Comparison of ENCODE assay signal across 8 cellular contexts in the genomic region with DNA sequence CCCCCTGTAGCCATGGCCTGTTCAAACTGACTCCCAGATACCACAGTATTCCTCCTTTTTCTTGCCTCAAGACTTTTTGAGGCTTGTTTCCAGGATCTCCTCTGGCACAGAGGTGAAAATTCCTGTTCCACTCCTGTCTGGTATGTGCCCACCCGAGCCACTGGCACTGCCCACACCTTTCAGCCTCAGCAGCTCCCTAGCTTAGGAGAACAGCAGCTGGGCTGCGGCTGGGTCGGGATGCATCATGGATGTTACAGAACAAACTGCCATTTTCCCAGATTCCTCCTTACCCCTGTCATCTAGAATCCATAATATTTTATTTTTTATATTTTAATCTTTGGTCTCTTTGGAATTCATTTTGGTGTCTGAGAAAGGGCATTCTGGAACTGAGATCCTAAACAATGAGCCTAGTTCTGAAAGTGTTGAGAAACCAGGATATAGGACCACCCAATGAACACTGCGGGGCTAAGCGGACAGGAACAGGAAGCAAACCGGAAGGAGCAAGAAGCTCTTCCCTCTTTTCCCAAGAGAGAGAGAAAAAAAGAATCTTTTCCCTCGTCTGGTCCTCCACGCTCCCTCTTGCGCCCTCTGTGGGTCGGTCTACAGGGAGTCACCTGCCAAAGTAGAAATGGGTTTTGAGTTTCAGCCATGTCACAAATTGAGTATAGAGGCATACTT. TPM values are rescaled to one million over a fixed set of nuclear protein-coding genes. Genes with fewer than 3 reads are reported as not detected.
DNase-seq lines count a peak whose midpoint lies in the region; ATAC-seq and TF ChIP-seq lines count a peak whose summit lies in the region.

No MANE protein-coding gene starts in this region.

- H2AFZ ChIP-seq in DND-41 (ENCODE audit: low read depth, low read length) (0 out of 2 replicates have a peak overlapping the region, but pooled peaks have one; percentile 46), Karpas-422 (ENCODE audit: low read length) (peak overlapping the region; percentile 86; the same call in 1 of the 2 replicates)

- no peak overlapping the region for H3K4me3 ChIP-seq in DND-41 (ENCODE audit: low read depth in 1 of 2, low read length in 2 of 2)
- H3K4me3 ChIP-seq in Karpas-422 (ENCODE audit: low read length) = no peak overlapping the region

- intact Hi-C loops in posterior cingulate gyrus (cut with DNase I) = loop anchor here (2.0 kb wide), 1 partner anchor 43 kb away; no protein-coding TSS in a partner anchor

- ATAC-seq in DND-41 (ENCODE audit: insufficient read depth, low read depth) = peak; percentile 74; the same call in 2 of the 3 replicates
- ATAC-seq in GM18858 (IDR thresholded peaks at IDR 0.05; ENCODE audit: unreplicated experiment) = no peak

- TF ChIP-seq CTCF in DND-41 (IDR thresholded peaks at IDR 0.05; ENCODE audit: borderline replicate concordance, extremely low read depth, low read length, poor library complexity, severe bottlenecking) = peak; percentile 86

- H4K20me1 ChIP-seq in DND-41 (ENCODE audit: insufficient read depth, low read length) (no peaks in the 10 kb centered on the region), Karpas-422 (ENCODE audit: insufficient read depth, low read depth, low read length) (no peaks in the 10 kb centered on the region)

- H3K79me2 ChIP-seq in DND-41 (ENCODE audit: insufficient read depth, low read length) = no peaks in the 10 kb centered on the region
- no peaks in the 10 kb centered on the region for H3K79me2 ChIP-seq in Karpas-422 (ENCODE audit: low read length)

- H3K36me3 ChIP-seq in DND-41 (ENCODE audit: insufficient read depth, low read length) (no peaks in the 10 kb centered on the region), Karpas-422 (ENCODE audit: insufficient read depth, low read length) (no peaks in the 10 kb centered on the region)

- no peak overlapping the region for H3K9ac ChIP-seq in DND-41 (ENCODE audit: low read depth, low read length)
- no peak overlapping the region for H3K9ac ChIP-seq in Karpas-422 (ENCODE audit: low read length)

- H3K27ac ChIP-seq in DND-41 (ENCODE audit: low read length) (no peak overlapping the region), Karpas-422 (ENCODE audit: low read length) (no peak overlapping the region)

- H3K4me1 ChIP-seq in DND-41 (ENCODE audit: insufficient read depth, low read length) (peaks cover 18% of the 10 kb centered on the region), Karpas-422 (ENCODE audit: low read length) (peaks cover 6% of the 10 kb centered on the region)

- no peak overlapping the region for H3K4me2 ChIP-seq in DND-41 (ENCODE audit: insufficient read depth, low read length)
- H3K4me2 ChIP-seq in Karpas-422 (ENCODE audit: low read depth, low read length, poor library complexity, severe bottlenecking) = peak overlapping the region; percentile 52

- H3K9me2 ChIP-seq in Karpas-422 (replicated peaks; ENCODE audit: insufficient read depth, low read length) = no peaks in the 10 kb centered on the region

- H3K9me3 ChIP-seq in DND-41 (ENCODE audit: insufficient read depth, low read length, severe bottlenecking) (no peaks in the 10 kb centered on the region), Karpas-422 (ENCODE audit: low read length) (no peaks in the 10 kb centered on the region)

- peak; percentile 64 for DNase-seq in DND-41
- peak; percentile 82 for DNase-seq in Karpas-422
- DNase-seq in SHP77 treated with DMSO at 0.1 percent for 48 hours (lab: John Stamatoyannopoulos, UW) = peak; percentile 11
- peak; percentile 70 for DNase-seq in activated naive CD4-positive, alpha-beta T cell treated with Interleukin-2 at 50 U/mL for 16 hours
- peak; percentile 87 for DNase-seq in glomerular visceral epithelial cell (ENCODE audit: extremely low spot score)
- peak in 9 of 10 donors; percentile 62 to 93 (median 70) for DNase-seq in posterior cingulate gyrus
- peak; percentile 75 for DNase-seq in ureter (ENCODE audit: low spot score)

- H3K27me3 ChIP-seq in DND-41 (ENCODE audit: insufficient read depth, low read length, poor library complexity) (no peaks in the 10 kb centered on the region), Karpas-422 (ENCODE audit: low read length) (no peaks in the 10 kb centered on the region)

RNA-seq across cellular contexts. Expression of gene OR2S2, which starts 12.5 kb away (rescaled TPM):
- not detected in 2 replicates for total RNA-seq in Karpas-422 (2014; rRNA removed; shearing (Covaris generic); ENCODE audit: low replicate concordance)
- not detected for total RNA-seq in ureter

RNA-seq across cellular contexts. Expression of gene SPAAR, which starts 36.2 kb away (rescaled TPM):
- not detected in 2 replicates for total RNA-seq in Karpas-422 (2014; rRNA removed; shearing (Covaris generic); ENCODE audit: low replicate concordance)
- 1.9 TPM for total RNA-seq in ureter

RNA-seq across cellular contexts. Expression of gene HRCT1, which starts 39.5 kb away (rescaled TPM):
- total RNA-seq in Karpas-422 (2014; rRNA removed; shearing (Covaris generic); ENCODE audit: low replicate concordance) = not detected in 2 replicates
- total RNA-seq in ureter = 7.2 TPM

Comparison
In these comparisons a context has a peak if more than half of its experiments do, and no peak if none do; other contexts are left out.
1. DNase-seq: peak in every context shown above with its lines; median percentile 87 in glomerular visceral epithelial cell; 82 in Karpas-422; 75 in ureter; 70 in activated naive CD4-positive, alpha-beta T cell treated with Interleukin-2 at 50 U/mL for 16 hours; 70 in posterior cingulate gyrus; 64 in DND-41; 11 in SHP77 treated with DMSO at 0.1 percent for 48 hours.